Comparison of ENCODE assay signal across 7 cellular contexts in the genomic region with DNA sequence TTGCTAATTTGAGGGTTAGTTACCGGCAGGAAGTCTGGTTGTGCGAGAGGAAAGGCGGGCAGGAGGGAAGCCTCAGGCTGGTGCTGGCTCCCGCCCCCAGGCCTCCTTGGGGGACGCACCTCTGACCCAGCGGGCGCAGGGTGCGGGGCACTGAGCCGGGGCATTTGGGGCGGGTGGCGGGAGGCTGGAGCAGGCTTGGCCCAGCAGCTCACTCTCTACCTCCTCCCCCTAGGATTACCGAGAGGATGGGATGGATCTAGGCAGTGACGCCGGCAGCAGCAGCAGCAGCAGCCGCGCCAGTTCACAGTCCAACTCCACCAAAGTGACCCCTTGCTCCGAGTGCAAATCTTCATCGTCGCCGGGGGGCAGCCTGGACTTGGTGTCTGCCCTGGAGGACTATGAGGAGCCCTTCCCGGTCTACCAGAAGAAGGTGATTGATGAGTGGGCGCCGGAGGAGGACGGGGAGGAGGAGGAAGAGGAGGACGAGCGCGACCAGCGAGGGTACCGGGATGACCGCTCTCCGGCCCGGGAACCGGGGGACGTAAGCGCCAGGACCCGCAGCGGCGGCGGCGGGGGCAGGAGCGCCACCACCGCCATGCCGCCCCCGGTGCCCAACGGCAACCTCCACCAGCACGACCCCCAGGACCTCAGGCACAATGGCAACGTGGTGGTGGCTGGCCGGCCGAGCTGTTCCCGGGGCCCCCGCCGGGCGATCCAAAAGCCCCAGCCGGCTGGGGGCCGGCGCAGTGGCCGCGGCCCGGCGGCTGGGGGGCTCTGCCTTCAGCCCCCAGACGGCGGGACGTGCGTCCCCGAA.
DNase-seq lines count a peak whose midpoint lies in the region; ATAC-seq and TF ChIP-seq lines count a peak whose summit lies in the region.

No MANE protein-coding gene starts in this region.

- ATAC-seq in stimulated activated memory B cell treated with anti-CD40 and anti-IgM and Interleukin-4, amounts not matched to agents 10 μg/mL and 1 μg/mL and 100 μg/mL, for 72 hours: peak; percentile 26

- TF ChIP-seq CTCF in GM10266 (IDR thresholded peaks at IDR 0.05; ENCODE audit: control insufficient read depth, insufficient read depth, low read depth, missing control alignments) (no peak), HFFc6 (IDR thresholded peaks at IDR 0.05) (no peak; the same call in 1 of the 2 replicates), coronary artery (IDR thresholded peaks at IDR 0.05) (no peak)

- peak overlapping the region; percentile 90 for H3K4me3 ChIP-seq in coronary artery

- no peaks in the 10 kb centered on the region for H3K9me3 Mint-ChIP-seq in HFFc6
- no peaks in the 10 kb centered on the region for H3K9me3 Mint-ChIP-seq in stimulated activated memory B cell treated with anti-CD40 and anti-IgM and Interleukin-4, amounts not matched to agents 10 μg/mL and 1 μg/mL and 100 μg/mL, for 72 hours

- H3K27me3 Mint-ChIP-seq in HFFc6 (ENCODE audit: insufficient read depth): peaks cover 8% of the 10 kb centered on the region
- H3K27me3 Mint-ChIP-seq in stimulated activated memory B cell treated with anti-CD40 and anti-IgM and Interleukin-4, amounts not matched to agents 10 μg/mL and 1 μg/mL and 100 μg/mL, for 72 hours: peaks cover 80% of the 10 kb centered on the region

- H3K36me3 Mint-ChIP-seq in HFFc6 (ENCODE audit: low read depth): peaks cover 37% of the 10 kb centered on the region
- no peaks in the 10 kb centered on the region for H3K36me3 Mint-ChIP-seq in stimulated activated memory B cell treated with anti-CD40 and anti-IgM and Interleukin-4, amounts not matched to agents 10 μg/mL and 1 μg/mL and 100 μg/mL, for 72 hours

- peaks cover 56% of the 10 kb centered on the region for H3K4me1 Mint-ChIP-seq in HFFc6 (ENCODE audit: low read depth)
- peaks cover 24% of the 10 kb centered on the region for H3K4me1 Mint-ChIP-seq in stimulated activated memory B cell treated with anti-CD40 and anti-IgM and Interleukin-4, amounts not matched to agents 10 μg/mL and 1 μg/mL and 100 μg/mL, for 72 hours

- H3K27ac ChIP-seq in coronary artery: peak overlapping the region; percentile 93 to 99

- peak overlapping the region; percentile 99 for H3K27ac Mint-ChIP-seq in HFFc6
- no peak overlapping the region for H3K27ac Mint-ChIP-seq in stimulated activated memory B cell treated with anti-CD40 and anti-IgM and Interleukin-4, amounts not matched to agents 10 μg/mL and 1 μg/mL and 100 μg/mL, for 72 hours

- peak overlapping the region; percentile 100 for H3K4me3 Mint-ChIP-seq in HFFc6
- peak overlapping the region; percentile 78 for H3K4me3 Mint-ChIP-seq in stimulated activated memory B cell treated with anti-CD40 and anti-IgM and Interleukin-4, amounts not matched to agents 10 μg/mL and 1 μg/mL and 100 μg/mL, for 72 hours

- DNase-seq in GM10266 (ENCODE audit: extremely low spot score) (peak; percentile 70), HFFc6 (peak; percentile 85), RPMI8226 (peak; percentile 18), coronary artery (ENCODE audit: low spot score) (peak; percentile 91), kidney tubule cell (ENCODE audit: low spot score) (peak; percentile 87), GF-D8 (lab: John Stamatoyannopoulos, UW) (no peak)
